Comparison of ENCODE assay signal across 1 cellular context in genomic region chr17:50569592-50569991, GRCh38.
TF ChIP-seq lines count a peak whose summit lies in the region.

No MANE protein-coding gene starts in this region.

TF ChIP-seq in WTC11, 78 proteins besides CTCF, POLR2A, EP300 and RAD21 (continued from another document):
- TF ChIP-seq ATF6 (CRISPR knock-in tag; IDR thresholded peaks at IDR 0.05), result no peak
- no peak for TF ChIP-seq ZNF532 (CRISPR knock-in tag; IDR thresholded peaks at IDR 0.05; ENCODE audit: borderline replicate concordance)
- TF ChIP-seq SOX15 (CRISPR knock-in tag; IDR thresholded peaks at IDR 0.05), result no peak
- TF ChIP-seq RELA (CRISPR knock-in tag; IDR thresholded peaks at IDR 0.05; ENCODE audit: borderline replicate concordance), result no peak
- no peak for TF ChIP-seq GABPB1 (CRISPR knock-in tag; IDR thresholded peaks at IDR 0.05)
- TF ChIP-seq ARID4B (CRISPR knock-in tag; IDR thresholded peaks at IDR 0.05; ENCODE audit: borderline replicate concordance), result no peak
- no peak for TF ChIP-seq STAT6 (CRISPR knock-in tag; conservative IDR thresholded peaks at IDR 0.05; ENCODE audit: low read depth)
- TF ChIP-seq E2F4 (CRISPR knock-in tag; IDR thresholded peaks at IDR 0.05; ENCODE audit: borderline replicate concordance, low read depth), result no peak
- TF ChIP-seq ZNF281 (CRISPR knock-in tag; IDR thresholded peaks at IDR 0.05), result no peak
- TF ChIP-seq MXD4 (CRISPR knock-in tag; IDR thresholded peaks at IDR 0.05; ENCODE audit: borderline replicate concordance), result no peak
- TF ChIP-seq ZNF138 (CRISPR knock-in tag; conservative IDR thresholded peaks at IDR 0.05), result no peak
- no peak for TF ChIP-seq TCF7 (CRISPR knock-in tag; IDR thresholded peaks at IDR 0.05; ENCODE audit: low read depth)
- no peak for TF ChIP-seq CBFB (CRISPR knock-in tag; IDR thresholded peaks at IDR 0.05; ENCODE audit: low read depth)
- no peak for TF ChIP-seq GTF2I (CRISPR knock-in tag; conservative IDR thresholded peaks at IDR 0.05)
- no peak for TF ChIP-seq ATF2 (CRISPR knock-in tag; IDR thresholded peaks at IDR 0.05; ENCODE audit: borderline replicate concordance, low read depth)
